12 cellular contexts compared by ENCODE assay signal in the genomic region with DNA sequence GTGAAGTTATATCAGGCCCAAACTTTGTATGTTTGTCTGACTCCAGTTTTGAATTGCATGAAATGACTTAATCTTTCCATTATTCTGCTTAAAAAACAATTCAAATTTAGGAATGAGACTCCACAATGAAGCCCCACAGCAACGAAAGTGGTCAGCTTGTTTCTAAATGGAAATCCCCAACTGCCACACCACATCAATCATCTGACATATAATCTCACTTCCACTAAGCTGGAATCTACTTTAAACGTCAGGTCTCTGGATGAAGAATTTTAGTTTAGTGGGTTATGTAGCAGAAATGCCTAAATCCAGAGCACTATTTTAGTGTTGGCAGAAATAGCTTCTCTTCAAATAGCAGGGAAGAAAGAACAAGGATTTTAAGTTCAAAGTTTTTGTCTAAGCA. TPM values are rescaled to one million over a fixed set of nuclear protein-coding genes. Genes with fewer than 3 reads are reported as not detected.
A peak's percentile ranks its signal among the peaks of the same experiment; 100 is the strongest.
DNase-seq lines count a peak whose midpoint lies in the region; ATAC-seq and TF ChIP-seq lines count a peak whose summit lies in the region.
"Had no signal": no experiment of that assay in that cellular context is flagged by ENCODE, and none has a peak within 500 bp of the region (broad histone marks: within the 10 kb centered on the region; RNA-seq: fewer than 3 reads in every experiment).

No MANE protein-coding gene starts in this region.

- peak overlapping the region; percentile 90 for H3K27ac Mint-ChIP-seq in CD4-positive, alpha-beta T cell
- H3K27ac Mint-ChIP-seq in activated B cell treated with CpG ODN at 0.5 μM for 24 hours = peak overlapping the region; percentile 99
- H3K27ac Mint-ChIP-seq in nephron = peak overlapping the region; percentile 94 to 99 (median 99)

- no peak for DNase-seq in CD4-positive, alpha-beta T cell
- DNase-seq in GM23248 = no peak
- no peak for DNase-seq in activated B cell treated with CpG ODN at 0.5 μM for 24 hours
- no peak for DNase-seq in body of pancreas
- no peak for DNase-seq in NCI-H446 (lab: John Stamatoyannopoulos, UW)
- DNase-seq: DMS79 treated with DMSO at 0.1 percent for 48 hours, NCI-H2171, SW 1271 had no signal

- no peaks in the 10 kb centered on the region for H3K27me3 Mint-ChIP-seq in CD4-positive, alpha-beta T cell
- H3K27me3 Mint-ChIP-seq in activated B cell treated with CpG ODN at 0.5 μM for 24 hours (no peaks in the 10 kb centered on the region), nephron (ENCODE audit: low read depth) (no peaks in the 10 kb centered on the region)
- H3K27me3 Mint-ChIP-seq: naive thymus-derived CD4-positive, alpha-beta T cell had no signal

- CTCF ChIA-PET in CD4-positive, alpha-beta T cell (lab: Charles Lee) = interaction anchor here (0.9 kb wide), 1 partner anchor 16 kb away, joined by 5 read pairs; no protein-coding TSS in a partner anchor
- CTCF ChIA-PET in activated B cell treated with CpG ODN at 0.5 μM for 24 hours (lab: Charles Lee) = interaction anchor here (0.5 to 2.0 kb wide), 3 partner anchors 95 to 161 kb away, joined by 3 to 8 read pairs (median 5); no protein-coding TSS in a partner anchor

- intact Hi-C loops in CD4-positive, alpha-beta T cell (cut with DNase I, micrococcal nuclease) = loop anchor here (10.0 kb wide), 2 partner anchors 50 to 1410 kb away; no protein-coding TSS in a partner anchor
- intact Hi-C loops in activated B cell treated with CpG ODN at 0.5 μM for 24 hours (cut with micrococcal nuclease) (loop anchor here (2.0 to 10.0 kb wide), 2 partner anchors 956 to 1300 kb away; a partner anchor contains a TSS), body of pancreas (cut with DNase I) (no loop called here)

- 0 out of 2 replicates have a peak, but pooled peaks cover 5% of the 10 kb centered on the region for H3F3A ChIP-seq in GM23248 (ENCODE audit: insufficient read depth)

- H3K36me3 ChIP-seq in GM23248 (ENCODE audit: low read depth) = no peaks in the 10 kb centered on the region
- H3K36me3 ChIP-seq in body of pancreas (replicated peaks in 1 of 2; ENCODE audit: insufficient read depth in 1 of 2, low read depth in 2 of 2) = no peaks in the 10 kb centered on the region

- H3K9me3 Mint-ChIP-seq in CD4-positive, alpha-beta T cell = no peaks in the 10 kb centered on the region
- H3K9me3 Mint-ChIP-seq in activated B cell treated with CpG ODN at 0.5 μM for 24 hours (no peaks in the 10 kb centered on the region), nephron (no peaks in the 10 kb centered on the region)
- H3K9me3 Mint-ChIP-seq: naive thymus-derived CD4-positive, alpha-beta T cell had no signal

- POLR2A ChIA-PET in CD4-positive, alpha-beta T cell (lab: Charles Lee) = interaction anchor here (0.9 kb wide), 1 partner anchor 129 kb away, joined by 3 read pairs; no protein-coding TSS in a partner anchor
- POLR2A ChIA-PET in activated B cell treated with CpG ODN at 0.5 μM for 24 hours (lab: Charles Lee) = interaction anchor here (0.7 to 7.6 kb wide), 9 partner anchors 8 to 161 kb away, joined by 3 to 102 read pairs (median 4); no protein-coding TSS in a partner anchor

- H3K4me3 ChIP-seq in GM23248 = no peak overlapping the region
- no peak overlapping the region for H3K4me3 ChIP-seq in body of pancreas

- H3K9ac ChIP-seq in GM23248 = peak overlapping the region; percentile 95

- H3K4me3 Mint-ChIP-seq in CD4-positive, alpha-beta T cell = peak overlapping the region; percentile 96
- peak overlapping the region; percentile 97 for H3K4me3 Mint-ChIP-seq in activated B cell treated with CpG ODN at 0.5 μM for 24 hours
- peak overlapping the region; percentile 96 to 97 (median 97) for H3K4me3 Mint-ChIP-seq in nephron

- no peak for TF ChIP-seq CTCF in CD4-positive, alpha-beta T cell (IDR thresholded peaks at IDR 0.05)
- no peak for TF ChIP-seq CTCF in activated B cell treated with CpG ODN at 0.5 μM for 24 hours (IDR thresholded peaks at IDR 0.05)
- TF ChIP-seq CTCF in nephron (IDR thresholded peaks at IDR 0.05; ENCODE audit: unreplicated experiment in 3 of 3) = no peak
- no peak for TF ChIP-seq CTCF in body of pancreas (IDR thresholded peaks at IDR 0.05)

- no peaks in the 10 kb centered on the region for H3K9me3 ChIP-seq in CD4-positive, alpha-beta T cell (ENCODE audit: control insufficient read depth, low read length)
- H3K9me3 ChIP-seq in GM23248 (ENCODE audit: low read depth) (no peaks in the 10 kb centered on the region), body of pancreas (no peaks in the 10 kb centered on the region)

- peaks cover 20% of the 10 kb centered on the region for H3K4me1 Mint-ChIP-seq in CD4-positive, alpha-beta T cell (ENCODE audit: low read depth)
- H3K4me1 Mint-ChIP-seq in activated B cell treated with CpG ODN at 0.5 μM for 24 hours = peaks cover 22% of the 10 kb centered on the region
- peaks cover 13% of the 10 kb centered on the region for H3K4me1 Mint-ChIP-seq in nephron

- peak overlapping the region; percentile 82 for H3K4me2 ChIP-seq in GM23248 (ENCODE audit: unreplicated experiment)

- WGBS in GM23248 (ENCODE audit: low coverage in 1 of 2, low lambda C conversion rate in 2 of 2, missing lambda C conversion rate in 2 of 2), 2 experiments = 44 to 47% methylated on average over 2 of the region's 2 CpGs
- 36 to 39% methylated on average over 2 of the region's 2 CpGs for WGBS in body of pancreas, 2 donors

- H3K27me3 ChIP-seq in CD4-positive, alpha-beta T cell (ENCODE audit: control insufficient read depth, insufficient read depth, low read length) = no peaks in the 10 kb centered on the region
- H3K27me3 ChIP-seq in GM23248 (replicated peaks; ENCODE audit: insufficient read depth) (no peaks in the 10 kb centered on the region), body of pancreas (no peaks in the 10 kb centered on the region)

- H2AFZ ChIP-seq in GM23248 = peak overlapping the region; percentile 87; the same call in 1 of the 2 replicates

- no peaks in the 10 kb centered on the region; the same call in 1 of the 2 replicates for H4K20me1 ChIP-seq in GM23248 (ENCODE audit: insufficient read depth)

- H3K4me1 ChIP-seq in GM23248 (ENCODE audit: insufficient read depth) (peaks cover 30% of the 10 kb centered on the region), body of pancreas (peaks cover 26% of the 10 kb centered on the region)

- H3K27ac ChIP-seq in CD4-positive, alpha-beta T cell (ENCODE audit: low read depth, low read length) = no peak overlapping the region
- H3K27ac ChIP-seq in GM23248 (no peak overlapping the region), body of pancreas (no peak overlapping the region)

- in situ Hi-C loops in GM23248 (cut with MboI) = loop anchor here (10.0 kb wide), 1 partner anchor 120 kb away; no protein-coding TSS in a partner anchor

- no peak for TF ChIP-seq POLR2A in body of pancreas (IDR thresholded peaks at IDR 0.05)

- H3K36me3 Mint-ChIP-seq in CD4-positive, alpha-beta T cell (ENCODE audit: low read depth) = peaks cover 12% of the 10 kb centered on the region
- H3K36me3 Mint-ChIP-seq in activated B cell treated with CpG ODN at 0.5 μM for 24 hours (ENCODE audit: low read depth) = peaks cover 11% of the 10 kb centered on the region
- no peaks in the 10 kb centered on the region for H3K36me3 Mint-ChIP-seq in nephron (ENCODE audit: low read depth)
- H3K36me3 Mint-ChIP-seq: naive thymus-derived CD4-positive, alpha-beta T cell had no signal

- no peaks in the 10 kb centered on the region for H3K9me2 ChIP-seq in GM23248 (ENCODE audit: insufficient read depth)

- peaks cover 28% of the 10 kb centered on the region for H3K79me2 ChIP-seq in GM23248 (ENCODE audit: insufficient read depth)

- ATAC-seq in CD4-positive, alpha-beta T cell (ENCODE audit: poor library complexity) = no peak
- ATAC-seq in activated B cell treated with CpG ODN at 0.5 μM for 24 hours (ENCODE audit: low read depth) = no peak
- ATAC-seq in HG03457 (IDR thresholded peaks at IDR 0.05; ENCODE audit: unreplicated experiment) = no peak
- ATAC-seq in GM21619 (IDR thresholded peaks at IDR 0.05; ENCODE audit: unreplicated experiment) = no peak
- ATAC-seq in body of pancreas = no peak
- ATAC-seq: naive thymus-derived CD4-positive, alpha-beta T cell had no signal

RNA-seq across cellular contexts. Expression of a gene that starts 1.8 kb away (rescaled TPM):
- total RNA-seq in CD4-positive, alpha-beta T cell = 1 to 10 TPM; 4.6 to 5.6 TPM
- total RNA-seq in GM23248 (2014; rRNA removed; shearing (Covaris generic)) = 37.9 and 53.0 TPM in 2 replicates
- 9.3 and 11.0 TPM in 2 replicates for polyA plus RNA-seq in GM23248 (2016; fragmentation: Nextera tagmentation; extraction: Ambion mirVana)
- 112 and 135 TPM in 2 replicates for total RNA-seq in activated B cell treated with CpG ODN at 0.5 μM for 24 hours
- 10 to 100 TPM; 15.8 to 18.9 TPM for total RNA-seq in body of pancreas
